Comparison of ENCODE assay signal across 9 cellular contexts in genomic region chr18:45870419-45870818, GRCh38. TPM values are rescaled to one million over a fixed set of nuclear protein-coding genes. Genes with fewer than 3 reads are reported as not detected.
"Had no signal": no experiment of that assay in that cellular context is flagged by ENCODE, and none has a peak within 500 bp of the region (broad histone marks: within the 10 kb centered on the region; RNA-seq: fewer than 3 reads in every experiment).

No MANE protein-coding gene starts in this region.

- DNase-seq: GM23248, GOT3, H7, HFFc6, KG1 had no signal

- H3K27ac Mint-ChIP-seq: HFFc6 had no signal

- H3K4me3 ChIP-seq: GM23248, HAP-1, K562 had no signal

- H3K9me3 Mint-ChIP-seq: HFFc6 had no signal

- H3K9me3 ChIP-seq: HAP-1 had no signal

- H3K4me3 Mint-ChIP-seq: HFFc6 had no signal

- H3K4me1 ChIP-seq: HAP-1 had no signal

- ATAC-seq: HCT116, HepG2, K562 had no signal

RNA-seq across cellular contexts. Expression of gene SIGLEC15, which starts 44.9 kb away (rescaled TPM):
- total RNA-seq: H7, HepG2, K562 had no signal
- polyA plus RNA-seq: HepG2, K562 had no signal
